In genomic region chr14:76203086-76204001, GRCh38 we compare ENCODE assay signal across 8 cellular contexts. TPM values are rescaled to one million over a fixed set of nuclear protein-coding genes. Genes with fewer than 3 reads are reported as not detected.
DNase-seq lines count a peak whose midpoint lies in the region; ATAC-seq and TF ChIP-seq lines count a peak whose summit lies in the region.

No MANE protein-coding gene starts in this region.

- peaks cover 19% of the 10 kb centered on the region for H3K36me3 ChIP-seq in brain microvascular endothelial cell (replicated peaks)
- H3K36me3 ChIP-seq in osteoblast (ENCODE audit: insufficient read depth, low read length) = peaks cover 42% of the 10 kb centered on the region

- H3K4me3 Mint-ChIP-seq in activated T-cell treated with anti-CD3 and anti-CD28 coated beads, Interleukin-2, amount 50 U/mL, for 24 hours = no peak overlapping the region
- no peak overlapping the region for H3K4me3 Mint-ChIP-seq in T-helper 17 cell

- peak; percentile 50 for ATAC-seq in HG02981 (IDR thresholded peaks at IDR 0.05; ENCODE audit: unreplicated experiment)
- ATAC-seq in T-helper 17 cell = no peak

- H3K9me3 ChIP-seq in osteoblast (ENCODE audit: low read depth, low read length) (no peaks in the 10 kb centered on the region), T-helper 17 cell (ENCODE audit: control insufficient read depth, low read length, poor library complexity, severe bottlenecking) (no peaks in the 10 kb centered on the region)

- peaks cover 11% of the 10 kb centered on the region for H3K4me1 Mint-ChIP-seq in activated T-cell treated with anti-CD3 and anti-CD28 coated beads, Interleukin-2, amount 50 U/mL, for 24 hours (ENCODE audit: low read depth)
- no peaks in the 10 kb centered on the region for H3K4me1 Mint-ChIP-seq in T-helper 17 cell

- in situ Hi-C loops in brain microvascular endothelial cell (cut with HindIII; ENCODE audit: low pct_ligation_motif_present, low sequenced_read_pairs) = no loop called here

- DNase-seq in activated T-cell treated with anti-CD3 and anti-CD28 coated beads, Interleukin-2, amount 50 U/mL, for 24 hours = no peak
- no peak for DNase-seq in activated T-cell treated with anti-CD3 and anti-CD28 coated beads, Interleukin-2, amount 50 U/mL, for 1 hour
- DNase-seq in brain microvascular endothelial cell (peak; percentile 98), osteoblast (ENCODE audit: insufficient read length, low spot score, missing footprints) (peak; percentile 91), T-helper 17 cell (no peak)
- DNase-seq in central memory CD4-positive, alpha-beta T cell = no peak
- no peak for DNase-seq in activated naive CD4-positive, alpha-beta T cell (lab: John Stamatoyannopoulos, UW)

- H4K20me1 ChIP-seq in osteoblast (ENCODE audit: insufficient read depth, low read length) = peaks cover 7% of the 10 kb centered on the region

- H3K79me2 ChIP-seq in osteoblast (ENCODE audit: insufficient read depth, low read length) = no peaks in the 10 kb centered on the region

- no peaks in the 10 kb centered on the region for H3K27me3 Mint-ChIP-seq in activated T-cell treated with anti-CD3 and anti-CD28 coated beads, Interleukin-2, amount 50 U/mL, for 24 hours
- H3K27me3 Mint-ChIP-seq in T-helper 17 cell = no peaks in the 10 kb centered on the region

- H3K4me1 ChIP-seq in osteoblast (ENCODE audit: insufficient read depth, low read length) = peaks cover 16% of the 10 kb centered on the region

- H3K27ac ChIP-seq in brain microvascular endothelial cell (peak overlapping the region; percentile 95), osteoblast (ENCODE audit: low read depth, low read length) (peak overlapping the region; percentile 88)

- no peaks in the 10 kb centered on the region for H3K9me3 Mint-ChIP-seq in activated T-cell treated with anti-CD3 and anti-CD28 coated beads, Interleukin-2, amount 50 U/mL, for 24 hours

- H3K27me3 ChIP-seq in brain microvascular endothelial cell (replicated peaks) = no peaks in the 10 kb centered on the region
- no peaks in the 10 kb centered on the region for H3K27me3 ChIP-seq in osteoblast (ENCODE audit: insufficient read depth, low read length)

- no peak for TF ChIP-seq CTCF in brain microvascular endothelial cell (IDR thresholded peaks at IDR 0.05; ENCODE audit: low read depth, low read length, missing control alignments)
- TF ChIP-seq CTCF in osteoblast (IDR thresholded peaks at IDR 0.05; ENCODE audit: extremely low read depth, low read depth, low read length) = no peak

- H3K36me3 Mint-ChIP-seq in activated T-cell treated with anti-CD3 and anti-CD28 coated beads, Interleukin-2, amount 50 U/mL, for 24 hours (ENCODE audit: low read depth) = peaks cover 87% of the 10 kb centered on the region
- H3K36me3 Mint-ChIP-seq in T-helper 17 cell (ENCODE audit: low read depth) = peaks cover 10% of the 10 kb centered on the region

- H3K4me3 ChIP-seq in brain microvascular endothelial cell (ENCODE audit: low read depth, low read length) (no peak overlapping the region), osteoblast (ENCODE audit: insufficient read depth, low read length) (no peak overlapping the region)

- peak overlapping the region; percentile 14 for H3K4me2 ChIP-seq in osteoblast (ENCODE audit: insufficient read depth, low read length)

- H3K27ac Mint-ChIP-seq in activated T-cell treated with anti-CD3 and anti-CD28 coated beads, Interleukin-2, amount 50 U/mL, for 24 hours = peak overlapping the region; percentile 22
- no peak overlapping the region for H3K27ac Mint-ChIP-seq in T-helper 17 cell

- no peak overlapping the region for H2AFZ ChIP-seq in osteoblast (ENCODE audit: low read length)

RNA-seq across cellular contexts. Expression of gene GPATCH2L, which starts 51.6 kb away (rescaled TPM):
- total RNA-seq in osteoblast (43.8 and 48.3 TPM in 2 replicates), T-helper 17 cell (10 to 100 TPM; 62.0 to 63.9 TPM)

Comparison
In these comparisons a context has a peak if more than half of its experiments do, and no peak if none do; other contexts are left out.
1. DNase-seq: peak in brain microvascular endothelial cell (single experiment) and osteoblast (single experiment); none in activated T-cell treated with anti-CD3 and anti-CD28 coated beads, Interleukin-2, amount 50 U/mL, for 24 hours (single experiment), activated T-cell treated with anti-CD3 and anti-CD28 coated beads, Interleukin-2, amount 50 U/mL, for 1 hour (single experiment), central memory CD4-positive, alpha-beta T cell (single experiment), T-helper 17 cell (0 of 3) and activated naive CD4-positive, alpha-beta T cell (0 of 4).